ENCODE assay signal across 15 cellular contexts in the genomic region with DNA sequence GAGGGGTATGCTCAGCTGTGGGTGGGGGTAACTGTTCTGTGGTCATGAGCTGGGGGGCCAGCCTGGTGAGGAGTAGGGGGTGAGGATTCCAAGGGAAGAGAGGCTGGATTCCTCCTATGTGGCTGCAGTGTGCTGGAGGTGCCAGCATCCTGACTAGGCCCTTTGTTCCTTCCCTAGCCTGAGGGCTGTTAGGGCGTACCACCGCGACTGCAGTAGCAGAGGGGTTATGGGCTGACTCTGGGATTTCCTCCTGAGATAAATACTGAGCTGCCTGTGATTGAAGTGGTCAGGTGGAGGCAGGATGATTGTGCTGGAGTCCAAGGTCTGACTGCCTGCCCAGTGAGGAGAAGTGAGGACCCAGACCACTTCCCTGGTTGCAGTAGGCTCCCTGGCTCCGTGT.
"Had no signal": no experiment of that assay in that cellular context is flagged by ENCODE, and none has a peak within 500 bp of the region (broad histone marks: within the 10 kb centered on the region; RNA-seq: fewer than 3 reads in every experiment).

No MANE protein-coding gene starts in this region.

- H3K9me3 ChIP-seq: neutrophil, tibial artery had no signal

- H3K27ac Mint-ChIP-seq: dendritic cell treated with granulocyte-macrophage colony-stimulating factor and Interleukin-4, amounts not matched to agents 40 ng/mL and 50 ng/mL, for 4 days; effector memory CD8-positive, alpha-beta T cell; naive thymus-derived CD4-positive, alpha-beta T cell; nephron progenitor cell had no signal

- H3K4me3 Mint-ChIP-seq: dendritic cell treated with granulocyte-macrophage colony-stimulating factor and Interleukin-4, amounts not matched to agents 40 ng/mL and 50 ng/mL, for 4 days; effector memory CD8-positive, alpha-beta T cell; naive thymus-derived CD4-positive, alpha-beta T cell; nephron progenitor cell had no signal

- H3K27me3 ChIP-seq: esophagus muscularis mucosa, neutrophil, sigmoid colon, tibial artery had no signal

- ATAC-seq: effector memory CD8-positive, alpha-beta T cell; naive thymus-derived CD4-positive, alpha-beta T cell; stimulated activated naive CD8-positive, alpha-beta T cell treated with anti-CD3 and anti-CD28 coated beads, Interleukin-15, Interleukin-2, amounts not matched to agents 100 U/mL and 50 U/mL, for 24 hours had no signal

- H3K4me3 ChIP-seq: esophagus muscularis mucosa, sigmoid colon, skin epidermis, tibial artery had no signal

- H3K27ac ChIP-seq: epithelial cell of prostate, esophagus muscularis mucosa, neutrophil, sigmoid colon, skin epidermis, tibial artery had no signal

- H3K36me3 ChIP-seq: esophagus muscularis mucosa, neutrophil, sigmoid colon, tibial artery had no signal

- H3K27me3 Mint-ChIP-seq: dendritic cell treated with granulocyte-macrophage colony-stimulating factor and Interleukin-4, amounts not matched to agents 40 ng/mL and 50 ng/mL, for 4 days; naive thymus-derived CD4-positive, alpha-beta T cell had no signal

- H3K4me1 ChIP-seq: esophagus muscularis mucosa, sigmoid colon, tibial artery had no signal

- H3K4me1 Mint-ChIP-seq: nephron progenitor cell had no signal

- DNase-seq: effector memory CD8-positive, alpha-beta T cell; kidney glomerular epithelial cell; mesendoderm; naive thymus-derived CD4-positive, alpha-beta T cell; nephron progenitor cell; posterior cingulate gyrus; sigmoid colon; stimulated activated CD4-positive, alpha-beta T cell treated with anti-CD3 and anti-CD28 coated beads, Interleukin-2, amount 100 ng/mL, for 24 hours; stimulated activated naive CD8-positive, alpha-beta T cell treated with anti-CD3 and anti-CD28 coated beads, Interleukin-15, Interleukin-2, amounts not matched to agents 100 U/mL and 50 U/mL, for 24 hours; tibial artery had no signal
